In the genomic region with DNA sequence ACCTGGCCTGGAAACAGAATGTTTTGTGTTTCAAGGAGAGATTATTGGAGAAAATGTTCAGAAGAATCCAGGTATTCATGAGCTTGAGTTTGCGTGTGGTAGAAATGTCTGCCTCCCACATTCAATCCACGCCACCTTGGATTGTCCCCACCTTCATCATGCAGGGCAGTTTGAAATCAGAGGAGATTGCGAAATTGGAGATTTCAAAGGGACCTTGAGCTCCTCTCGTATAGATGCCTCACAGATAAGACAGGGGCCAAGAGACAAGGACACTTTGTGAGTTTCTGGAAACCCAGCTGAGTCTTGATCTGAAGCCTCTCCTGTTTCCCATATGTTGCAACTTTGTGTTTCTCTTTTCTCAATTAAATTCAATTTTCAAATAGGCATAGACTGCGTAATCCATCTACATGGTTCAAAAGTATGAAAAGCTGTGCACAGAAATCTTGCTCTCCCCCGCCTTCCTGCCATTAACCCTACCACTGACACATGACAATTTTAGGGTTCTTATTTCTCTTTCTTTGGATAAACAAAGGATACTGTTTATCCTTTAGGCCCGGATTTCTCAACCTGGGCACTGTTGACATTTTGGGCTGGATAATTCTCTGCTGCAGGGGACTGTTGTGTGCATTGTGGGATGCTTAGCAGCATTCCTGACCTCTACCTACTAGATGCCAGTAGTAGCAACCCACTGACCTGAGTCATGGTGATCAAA, we compare ENCODE assay signal across 18 cellular contexts. TPM values are rescaled to one million over a fixed set of nuclear protein-coding genes. Genes with fewer than 3 reads are reported as not detected.
DNase-seq lines count a peak whose midpoint lies in the region; ATAC-seq, FAIRE-seq and TF ChIP-seq lines count a peak whose summit lies in the region.
"Had no signal": no experiment of that assay in that cellular context is flagged by ENCODE, and none has a peak within 500 bp of the region (broad histone marks: within the 10 kb centered on the region; RNA-seq: fewer than 3 reads in every experiment).

No MANE protein-coding gene starts in this region.

- dilution Hi-C loops in IMR-90 (cut with HindIII; ENCODE audit: low sequenced_read_pairs, unreplicated experiment) = no loop called here

- no peak overlapping the region for H3K4ac ChIP-seq in IMR-90 (ENCODE audit: low read depth, low read length)

- H3K36me3 ChIP-seq in IMR-90 (ENCODE audit: control insufficient read depth, insufficient read depth, low read length) = no peaks in the 10 kb centered on the region
- H3K36me3 ChIP-seq in left lung = no peaks in the 10 kb centered on the region
- H3K36me3 ChIP-seq in tibial artery = no peaks in the 10 kb centered on the region
- H3K36me3 ChIP-seq: MG63, Peyer's patch had no signal

- H3K36me3 Mint-ChIP-seq in activated T-helper 17 cell treated with anti-CD3 and anti-CD28 coated beads, Interleukin-2, amount 50 U/mL, for 72 hours (ENCODE audit: low read depth) = no peaks in the 10 kb centered on the region

- H3K14ac ChIP-seq in IMR-90 (replicated peaks; ENCODE audit: low read depth, low read length) = no peak overlapping the region

- H3K4me1 Mint-ChIP-seq in activated T-helper 17 cell treated with anti-CD3 and anti-CD28 coated beads, Interleukin-2, amount 50 U/mL, for 72 hours = peaks cover 32% of the 10 kb centered on the region

- TF ChIP-seq RAD21 in A549 (conservative IDR thresholded peaks at IDR 0.05 in 1 of 2, IDR thresholded peaks at IDR 0.05 in 1 of 2) (no peak), IMR-90 (IDR thresholded peaks at IDR 0.05; ENCODE audit: low read length) (no peak)

- TF ChIP-seq CTCF in A549 (IDR thresholded peaks at IDR 0.05) (no peak), IMR-90 (conservative IDR thresholded peaks at IDR 0.05; ENCODE audit: low read depth, low read length) (no peak), left lung (IDR thresholded peaks at IDR 0.05) (no peak), dorsolateral prefrontal cortex (IDR thresholded peaks at IDR 0.05 in 54 of 56, conservative IDR thresholded peaks at IDR 0.05 in 2 of 56; ENCODE audit: low read depth in 1 of 56, partially characterized antibody in 56 of 56) (no peak), tibial artery (IDR thresholded peaks at IDR 0.05) (no peak)

- no peak overlapping the region for H3K4me3 Mint-ChIP-seq in activated T-helper 17 cell treated with anti-CD3 and anti-CD28 coated beads, Interleukin-2, amount 50 U/mL, for 72 hours

- H2BK120ac ChIP-seq in IMR-90 (ENCODE audit: low read depth, low read length) = no peak overlapping the region

- H2AFZ ChIP-seq in IMR-90 (replicated peaks; ENCODE audit: low read length, poor library complexity) = no peak overlapping the region

- H3K4me3 ChIP-seq in A549 (no peak overlapping the region), IMR-90 (ENCODE audit: insufficient read depth, low read depth, low read length) (no peak overlapping the region), left lung (no peak overlapping the region), dorsolateral prefrontal cortex (no peak overlapping the region), tibial artery (no peak overlapping the region)
- H3K4me3 ChIP-seq: MG63, Peyer's patch had no signal

- H3K9me1 ChIP-seq in IMR-90 (ENCODE audit: insufficient read depth, low read length) = no peaks in the 10 kb centered on the region

- H2BK15ac ChIP-seq in IMR-90 (ENCODE audit: low read depth, low read length) = no peak overlapping the region

- FAIRE-seq in A549 (lab: Jason Lieb, UNC) = no peak
- FAIRE-seq: GM12892 had no signal

- no peak overlapping the region for H2AK5ac ChIP-seq in IMR-90 (ENCODE audit: low read depth, low read length)

- H3K79me1 ChIP-seq in IMR-90 (ENCODE audit: low read depth in 1 of 2, low read length in 2 of 2) = no peaks in the 10 kb centered on the region

- ATAC-seq in A549 (no peak), IMR-90 (ENCODE audit: low read depth) (no peak), left lung (peak; percentile 30), GM19328 (IDR thresholded peaks at IDR 0.05; ENCODE audit: unreplicated experiment) (no peak)
- no peak for ATAC-seq in activated T-helper 17 cell treated with anti-CD3 and anti-CD28 coated beads, Interleukin-2, amount 50 U/mL, for 72 hours (replicated peaks)

- POLR2A ChIA-PET in A549 (lab: Yijun Ruan, JAX) = no interaction called here
- POLR2A ChIA-PET in IMR-90 (lab: Charles Lee; ENCODE audit: unreplicated experiment) = no interaction called here

- H3K27me3 Mint-ChIP-seq in activated T-helper 17 cell treated with anti-CD3 and anti-CD28 coated beads, Interleukin-2, amount 50 U/mL, for 72 hours = no peaks in the 10 kb centered on the region

- H2BK5ac ChIP-seq in IMR-90 (ENCODE audit: low read depth, low read length, poor library complexity, severe bottlenecking) = no peak overlapping the region

- DNase-seq in A549 (ENCODE audit: low read depth in 1 of 2, low spot score in 1 of 2) (no peak), IMR-90 (no peak), left lung (no peak), dorsolateral prefrontal cortex (no peak), tibial artery (no peak), H4 (ENCODE audit: low spot score) (no peak)
- DNase-seq: DMS79, GDM1, MG63, NCI-H1105, NCI-H187, NCI-H82, Peyer's patch, Right ventricle myocardium superior had no signal

- 81% methylated on average over 7 of the region's 7 CpGs for WGBS in A549 (ENCODE audit: missing lambda C conversion rate)
- 60% methylated on average over 2 of the region's 7 CpGs; no CpG with 5 or more reads in 1 of the 2 experiments for WGBS in IMR-90 (ENCODE audit: extremely low coverage in 2 of 2, insufficient read length in 1 of 2), 2 experiments

- H3K56ac ChIP-seq in IMR-90 (ENCODE audit: extremely low read depth, insufficient read depth, low read length) = no peak overlapping the region

- no peak overlapping the region for H4K5ac ChIP-seq in IMR-90 (ENCODE audit: low read depth, low read length)

- no peaks in the 10 kb centered on the region for H3K9me3 Mint-ChIP-seq in activated T-helper 17 cell treated with anti-CD3 and anti-CD28 coated beads, Interleukin-2, amount 50 U/mL, for 72 hours

- no peak overlapping the region for H4K91ac ChIP-seq in IMR-90 (ENCODE audit: insufficient read depth, low read depth, low read length)

- H3K4me1 ChIP-seq in A549 = peaks cover 10% of the 10 kb centered on the region; the same call in 1 of the 3 replicates
- no peaks in the 10 kb centered on the region for H3K4me1 ChIP-seq in IMR-90 (ENCODE audit: control insufficient read depth, insufficient read depth, low read length)
- peaks cover 0 to 23% of the 10 kb centered on the region in 2 donors for H3K4me1 ChIP-seq in left lung
- no peaks in the 10 kb centered on the region for H3K4me1 ChIP-seq in tibial artery
- H3K4me1 ChIP-seq: Peyer's patch had no signal

- no peak overlapping the region for H3K9ac ChIP-seq in IMR-90 (ENCODE audit: low read depth, low read length)

- no peaks in the 10 kb centered on the region for H4K20me1 ChIP-seq in IMR-90 (ENCODE audit: insufficient read depth, low read length)

- H3K27ac Mint-ChIP-seq in activated T-helper 17 cell treated with anti-CD3 and anti-CD28 coated beads, Interleukin-2, amount 50 U/mL, for 72 hours = peak overlapping the region; percentile 21

- CTCF ChIA-PET in A549 (lab: Yijun Ruan, JAX) = interaction anchor here (0.6 to 7.8 kb wide), 5 partner anchors 16 to 1436 kb away, joined by 3 to 40 read pairs (median 3); no protein-coding TSS in a partner anchor
- CTCF ChIA-PET in IMR-90 (lab: Yijun Ruan, JAX) = no interaction called here

- H3K23ac ChIP-seq in IMR-90 (ENCODE audit: low read depth, low read length) = no peak overlapping the region

- no peak for TF ChIP-seq POLR2A in A549 (IDR thresholded peaks at IDR 0.05; ENCODE audit: low read length)
- no peak for TF ChIP-seq POLR2A in IMR-90 (IDR thresholded peaks at IDR 0.05; ENCODE audit: low read depth, low read length)

- H3K27ac ChIP-seq in A549 (no peak overlapping the region), IMR-90 (ENCODE audit: insufficient read depth, low read length) (no peak overlapping the region), left lung (no peak overlapping the region), dorsolateral prefrontal cortex (no peak overlapping the region), tibial artery (no peak overlapping the region)
- H3K27ac ChIP-seq: HL-60, Peyer's patch had no signal

- intact Hi-C loops in IMR-90 (cut with micrococcal nuclease) (no loop called here), left lung (cut with DNase I) (loop anchor here in 1 of 2 donors (10.0 kb wide), 1 partner anchor 117 kb away; no protein-coding TSS in a partner anchor), dorsolateral prefrontal cortex (cut with DNase I) (loop anchor here in 1 of 2 donors (10.0 kb wide), 2 partner anchors 173 to 373 kb away; no protein-coding TSS in a partner anchor), tibial artery (cut with DNase I; ENCODE audit: low total_unique reads) (no loop called here)

- H3K4me2 ChIP-seq in A549 (0 out of 3 replicates have a peak overlapping the region, but pooled peaks have one; percentile 13), IMR-90 (ENCODE audit: low read depth, low read length) (no peak overlapping the region)

- H2AK9ac ChIP-seq in IMR-90 (replicated peaks; ENCODE audit: low read depth, low read length, poor library complexity) = no peak overlapping the region

- no peak overlapping the region for H3K18ac ChIP-seq in IMR-90 (ENCODE audit: low read depth, low read length)

- H3K9me3 ChIP-seq in A549 = no peaks in the 10 kb centered on the region
- no peaks in the 10 kb centered on the region for H3K9me3 ChIP-seq in IMR-90 (ENCODE audit: control insufficient read depth, insufficient read depth, low read length)
- no peaks in the 10 kb centered on the region for H3K9me3 ChIP-seq in left lung
- no peaks in the 10 kb centered on the region for H3K9me3 ChIP-seq in tibial artery
- H3K9me3 ChIP-seq: MG63, Peyer's patch had no signal

- no peak for TF ChIP-seq EP300 in A549 (IDR thresholded peaks at IDR 0.05)

- in situ Hi-C loops in IMR-90 (cut with MboI; ENCODE audit: low sequenced_read_pairs) = loop anchor here (25.0 kb wide), 1 partner anchor 370 kb away; no protein-coding TSS in a partner anchor

- no peak overlapping the region for H2BK20ac ChIP-seq in IMR-90 (ENCODE audit: low read depth, low read length)

- BruUV-seq in IMR-90 (replicated peaks; lab: Mats Ljungman, UMichigan) = no TSS peak

- H4K8ac ChIP-seq in IMR-90 (ENCODE audit: low read depth in 2 of 2, low read length in 2 of 2) = no peak overlapping the region

- H3K27me3 ChIP-seq in IMR-90 (ENCODE audit: control insufficient read depth, insufficient read depth, low read length) (peaks cover 2% of the 10 kb centered on the region), left lung (no peaks in the 10 kb centered on the region), dorsolateral prefrontal cortex (no peaks in the 10 kb centered on the region), tibial artery (no peaks in the 10 kb centered on the region)
- H3K27me3 ChIP-seq: MG63, Peyer's patch had no signal

RNA-seq across cellular contexts. Expression of a gene that starts 53.8 kb away (rescaled TPM):
- polyA plus RNA-seq in A549 (2011; rRNA removed) (15.6 and 16.1 TPM in 2 replicates), A549 (2017; fragmentation: RNase III; extraction: RNeasy Plus Mini Kit Qiagen cat#74134 plus additional on column Dnase treatment) (8.2 to 9.0 TPM (median 8.4 TPM) in 3 replicates), IMR-90 (2012; rRNA removed) (0.15 and 0.20 TPM in 2 replicates)
- polyA plus RNA-seq in A549 (2012; cell fraction: cytosol; rRNA removed) = 17.9 and 24.0 TPM in 2 replicates
- polyA plus RNA-seq in A549 (2012; cell fraction: nucleus; rRNA removed) = 12.0 and 14.2 TPM in 2 replicates
- 6.8 and 9.6 TPM in 2 replicates for polyA minus RNA-seq in A549 (2011; rRNA and poly(A)+ RNA removed)
- total RNA-seq in IMR-90 (2012; rRNA removed) (not detected in 2 replicates), left lung (10 to 100 TPM; 17.0 to 20.0 TPM), dorsolateral prefrontal cortex (10 to 100 TPM in 1 of 120 experiments, 1 to 10 TPM in 117, under 1 TPM in 2; 0.81 to 11.7 (median 3.1) TPM)
- 0.23 TPM in 1 of 2 replicates, not detected in the other for polyA plus RNA-seq in IMR-90 (2012; cell fraction: cytosol; rRNA removed)
- 0.10 TPM in 1 of 2 replicates, not detected in the other for polyA plus RNA-seq in IMR-90 (2012; cell fraction: nucleus; rRNA removed; ENCODE audit: low replicate concordance)
- 1 to 10 TPM; 5.2 to 7.2 TPM for total RNA-seq in activated T-helper 17 cell treated with anti-CD3 and anti-CD28 coated beads, Interleukin-2, amount 50 U/mL, for 72 hours
- 2.5 and 3.2 TPM in 2 replicates for total RNA-seq in H4 (2014; rRNA removed; shearing (Covaris generic))
